In genomic region chr6:113258771-113259170, GRCh38 we compare ENCODE assay signal across 32 cellular contexts.
"Had no signal": no experiment of that assay in that cellular context is flagged by ENCODE, and none has a peak within 500 bp of the region (broad histone marks: within the 10 kb centered on the region; RNA-seq: fewer than 3 reads in every experiment).

No MANE protein-coding gene starts in this region.

- H3K9me3 ChIP-seq: adrenal gland had no signal

- DNase-seq: activated CD4-positive, alpha-beta T cell treated with anti-CD3 and anti-CD28 coated beads for 36 hours; activated CD4-positive, alpha-beta T cell treated with anti-CD3 and anti-CD28 coated beads, Interleukin-2, amount 10 ng/mL, durations not matched to agents 7 days and 5 days; activated CD4-positive, alpha-beta T cell treated with anti-CD3 and anti-CD28 coated beads, Interleukin-2, amount 50 U/mL, for 48 hours; activated CD8-positive, alpha-beta T cell treated with anti-CD3 and anti-CD28 coated beads, Interleukin-2, amount 10 ng/mL, durations not matched to agents 7 days and 5 days; activated gamma-delta T cell treated with Interleukin-2 at 50 U/mL for 16 hours; activated naive CD4-positive, alpha-beta T cell treated with anti-CD3 and anti-CD28 coated beads for 36 hours; activated T-cell treated with anti-CD3 and anti-CD28 coated beads, Interleukin-2, amount 50 U/mL, for 4 hours; adrenal gland; caudate nucleus; Kasumi-1; KG1; MM.1S; MV-4-11; NCI-H1092; NCI-H1436 treated with DMSO at 0.1 percent for 48 hours; NCI-H1694 treated with DMSO at 0.1 percent for 48 hours; NCI-H2029; NCI-H345; NCI-H524 treated with DMSO at 0.1 percent for 48 hours; NCI-H748 treated with DMSO at 0.1 percent for 48 hours; NK-92 treated with Interleukin-12 subunit alpha and Interleukin-12 subunit beta, amount 100 ng/mL, for 24 hours; PC-3; Peyer's patch had no signal

- H3K27ac ChIP-seq: adrenal gland, Peyer's patch, RWPE1 had no signal

- H3K36me3 ChIP-seq: adrenal gland, Peyer's patch had no signal

- H3K36me3 Mint-ChIP-seq: activated naive CD4-positive, alpha-beta T cell treated with anti-CD3 and anti-CD28 coated beads, Interleukin-2, amount 50 U/mL, for 72 hours had no signal

- H3K27ac Mint-ChIP-seq: activated CD4-positive, alpha-beta T cell treated with anti-CD3 and anti-CD28 coated beads for 36 hours; activated CD4-positive, alpha-beta T cell treated with anti-CD3 and anti-CD28 coated beads, Interleukin-2, amount 10 ng/mL, durations not matched to agents 7 days and 5 days; activated CD8-positive, alpha-beta T cell treated with anti-CD3 and anti-CD28 coated beads, Interleukin-2, amount 10 ng/mL, durations not matched to agents 7 days and 5 days; activated naive CD4-positive, alpha-beta T cell treated with anti-CD3 and anti-CD28 coated beads for 36 hours; activated naive CD4-positive, alpha-beta T cell treated with anti-CD3 and anti-CD28 coated beads, Interleukin-2, amount 50 U/mL, for 72 hours; activated T-helper 1 cell treated with anti-CD3 and anti-CD28 coated beads, Interleukin-12 subunit alpha, Interleukin-12 subunit beta, Interleukin-2, Interleukin-4 antibody, amounts not matched to agents 30 ng/mL and 10 ng/mL and 1 ng/mL, durations not matched to agents 14 hours and 24 hours and 36 hours; T-helper 1 cell treated with Interleukin-12 subunit alpha and Interleukin-12 subunit beta and Interleukin-4 antibody, amounts not matched to agents 30 μg/mL and 1 μg/mL, for 36 hours; T-helper 2 cell treated with Interferon-gamma antibody and Interleukin-4, amounts not matched to agents 5 μg/mL and 100 μg/mL, for 36 hours; WTC11 had no signal

- H3K4me3 ChIP-seq: adrenal gland, Peyer's patch had no signal

- H3K4me1 ChIP-seq: adrenal gland, Peyer's patch had no signal

- ATAC-seq: activated CD4-positive, alpha-beta T cell treated with anti-CD3 and anti-CD28 coated beads for 36 hours; activated CD4-positive, CD25-positive, alpha-beta regulatory T cell treated with anti-CD3 and anti-CD28 coated beads, Interleukin-2, amount 50 U/mL, for 24 hours; activated CD8-positive, alpha-beta T cell treated with anti-CD3 and anti-CD28 coated beads, Interleukin-2, amount 10 ng/mL, durations not matched to agents 7 days and 5 days; activated naive CD4-positive, alpha-beta T cell treated with anti-CD3 and anti-CD28 coated beads, Interleukin-2, amount 50 U/mL, for 72 hours; activated T-cell treated with anti-CD3 and anti-CD28 coated beads, Interleukin-2, amount 50 U/mL, for 4 hours; PC-3; Right ventricle myocardium inferior; WTC11 had no signal

- H3K4me3 Mint-ChIP-seq: activated CD4-positive, alpha-beta T cell treated with anti-CD3 and anti-CD28 coated beads for 36 hours; activated CD4-positive, alpha-beta T cell treated with anti-CD3 and anti-CD28 coated beads, Interleukin-2, amount 10 ng/mL, durations not matched to agents 7 days and 5 days; activated CD8-positive, alpha-beta T cell treated with anti-CD3 and anti-CD28 coated beads, Interleukin-2, amount 10 ng/mL, durations not matched to agents 7 days and 5 days; activated naive CD4-positive, alpha-beta T cell treated with anti-CD3 and anti-CD28 coated beads for 36 hours; activated T-cell treated with anti-CD3 and anti-CD28 coated beads, Interleukin-2, amount 50 U/mL, for 4 hours; activated T-helper 1 cell treated with anti-CD3 and anti-CD28 coated beads, Interleukin-12 subunit alpha, Interleukin-12 subunit beta, Interleukin-2, Interleukin-4 antibody, amounts not matched to agents 30 ng/mL and 10 ng/mL and 1 ng/mL, durations not matched to agents 14 hours and 24 hours and 36 hours; brain; T-helper 1 cell treated with Interleukin-12 subunit alpha and Interleukin-12 subunit beta and Interleukin-4 antibody, amounts not matched to agents 30 μg/mL and 1 μg/mL, for 36 hours; T-helper 2 cell treated with Interferon-gamma antibody and Interleukin-4, amounts not matched to agents 5 μg/mL and 100 μg/mL, for 36 hours; WTC11 had no signal

- H3K27me3 ChIP-seq: adrenal gland, Peyer's patch had no signal

- H3K4me1 Mint-ChIP-seq: activated CD4-positive, alpha-beta T cell treated with anti-CD3 and anti-CD28 coated beads for 36 hours; activated CD4-positive, alpha-beta T cell treated with anti-CD3 and anti-CD28 coated beads, Interleukin-2, amount 10 ng/mL, durations not matched to agents 7 days and 5 days; brain had no signal
